In genomic region chr4:26858035-26858918, GRCh38 we compare ENCODE assay signal across 8 cellular contexts. TPM values are rescaled to one million over a fixed set of nuclear protein-coding genes. Genes with fewer than 3 reads are reported as not detected.
DNase-seq lines count a peak whose midpoint lies in the region; ATAC-seq, FAIRE-seq and TF ChIP-seq lines count a peak whose summit lies in the region.

No MANE protein-coding gene starts in this region.

- CTCF ChIA-PET in activated naive CD4-positive, alpha-beta T cell treated with anti-CD3 and anti-CD28 coated beads for 36 hours (lab: Charles Lee): interaction anchor here (0.7 to 1.4 kb wide), 7 partner anchors 15 to 152 kb away, joined by 3 to 5 read pairs (median 3); no protein-coding TSS in a partner anchor

- H3K4me3 ChIP-seq in kidney (ENCODE audit: low read length in 2 of 2) (peak overlapping the region; percentile 74 to 92), testis (peak overlapping the region; percentile 76 to 78)

- peak overlapping the region; percentile 84 for H3K27ac ChIP-seq in kidney (ENCODE audit: low read depth in 2 of 2, low read length in 2 of 2)
- H3K27ac ChIP-seq in testis: peak overlapping the region; percentile 34 to 86

- no peak for TF ChIP-seq POLR2A in testis (IDR thresholded peaks at IDR 0.05)

- H3K36me3 ChIP-seq in kidney (ENCODE audit: control insufficient read depth in 1 of 2, insufficient read depth in 2 of 2, low read length in 2 of 2) (no peaks in the 10 kb centered on the region), testis (ENCODE audit: low read depth, missing control alignments) (no peaks in the 10 kb centered on the region)

- H3K9ac ChIP-seq in kidney (ENCODE audit: low read length in 2 of 2): peak overlapping the region; percentile 88 to 92

- no peak for DNase-seq in activated naive CD4-positive, alpha-beta T cell treated with anti-CD3 and anti-CD28 coated beads for 36 hours
- DNase-seq in activated naive CD4-positive, alpha-beta T cell treated with Interleukin-2 at 50 U/mL for 16 hours: no peak
- no peak for DNase-seq in activated T-helper 2 cell treated with anti-CD3 and anti-CD28 coated beads, Interferon-gamma antibody, Interleukin-2, Interleukin-4, amounts not matched to agents 10 μg/mL and 5 μg/mL and 100 μg/mL, durations not matched to agents 14 hours and 24 hours and 36 hours (ENCODE audit: low spot score)
- DNase-seq in kidney: no peak
- no peak for DNase-seq in testis
- no peak for DNase-seq in KG1 (lab: John Stamatoyannopoulos, UW)

- H3K27me3 Mint-ChIP-seq in activated naive CD4-positive, alpha-beta T cell treated with anti-CD3 and anti-CD28 coated beads for 36 hours (ENCODE audit: low read depth): no peaks in the 10 kb centered on the region
- peaks cover 6% of the 10 kb centered on the region for H3K27me3 Mint-ChIP-seq in activated T-helper 2 cell treated with anti-CD3 and anti-CD28 coated beads, Interferon-gamma antibody, Interleukin-2, Interleukin-4, amounts not matched to agents 10 μg/mL and 5 μg/mL and 100 μg/mL, durations not matched to agents 14 hours and 24 hours and 36 hours (ENCODE audit: low read depth)

- intact Hi-C loops in activated naive CD4-positive, alpha-beta T cell treated with anti-CD3 and anti-CD28 coated beads for 36 hours (cut with micrococcal nuclease): loop anchor here (2.0 kb wide), 1 partner anchor 997 kb away; no protein-coding TSS in a partner anchor
- intact Hi-C loops in activated T-helper 2 cell treated with anti-CD3 and anti-CD28 coated beads, Interferon-gamma antibody, Interleukin-2, Interleukin-4, amounts not matched to agents 10 μg/mL and 5 μg/mL and 100 μg/mL, durations not matched to agents 14 hours and 24 hours and 36 hours (cut with micrococcal nuclease): loop anchor here (5.0 kb wide), 1 partner anchor 111 kb away; no protein-coding TSS in a partner anchor
- intact Hi-C loops in kidney (cut with DNase I) (no loop called here), testis (cut with DNase I; ENCODE audit: low total_unique reads) (no loop called here)

- H3K27me3 ChIP-seq in testis: no peaks in the 10 kb centered on the region

- H3K36me3 Mint-ChIP-seq in activated naive CD4-positive, alpha-beta T cell treated with anti-CD3 and anti-CD28 coated beads for 36 hours (ENCODE audit: low read depth): peaks cover 12% of the 10 kb centered on the region
- no peaks in the 10 kb centered on the region for H3K36me3 Mint-ChIP-seq in activated T-helper 2 cell treated with anti-CD3 and anti-CD28 coated beads, Interferon-gamma antibody, Interleukin-2, Interleukin-4, amounts not matched to agents 10 μg/mL and 5 μg/mL and 100 μg/mL, durations not matched to agents 14 hours and 24 hours and 36 hours (ENCODE audit: low read depth)

- peaks cover 25% of the 10 kb centered on the region for H3K4me1 Mint-ChIP-seq in activated naive CD4-positive, alpha-beta T cell treated with anti-CD3 and anti-CD28 coated beads for 36 hours (ENCODE audit: low read depth)
- H3K4me1 Mint-ChIP-seq in activated T-helper 2 cell treated with anti-CD3 and anti-CD28 coated beads, Interferon-gamma antibody, Interleukin-2, Interleukin-4, amounts not matched to agents 10 μg/mL and 5 μg/mL and 100 μg/mL, durations not matched to agents 14 hours and 24 hours and 36 hours (ENCODE audit: low read depth): peaks cover 40% of the 10 kb centered on the region

- WGBS in testis, 2 donors: 5 to 8% methylated on average over 17 of the region's 17 CpGs

- peak overlapping the region; percentile 87 for H3K27ac Mint-ChIP-seq in activated naive CD4-positive, alpha-beta T cell treated with anti-CD3 and anti-CD28 coated beads for 36 hours
- peak overlapping the region; percentile 91 for H3K27ac Mint-ChIP-seq in activated T-helper 2 cell treated with anti-CD3 and anti-CD28 coated beads, Interferon-gamma antibody, Interleukin-2, Interleukin-4, amounts not matched to agents 10 μg/mL and 5 μg/mL and 100 μg/mL, durations not matched to agents 14 hours and 24 hours and 36 hours

- FAIRE-seq in kidney (lab: Jason Lieb, UNC): no peak

- ATAC-seq in HG03097 (IDR thresholded peaks at IDR 0.05; ENCODE audit: low FRiP score, unreplicated experiment): no peak
- no peak for ATAC-seq in HG02623 (IDR thresholded peaks at IDR 0.05; ENCODE audit: unreplicated experiment)

- no peaks in the 10 kb centered on the region for H3K9me3 Mint-ChIP-seq in activated naive CD4-positive, alpha-beta T cell treated with anti-CD3 and anti-CD28 coated beads for 36 hours
- H3K9me3 Mint-ChIP-seq in activated T-helper 2 cell treated with anti-CD3 and anti-CD28 coated beads, Interferon-gamma antibody, Interleukin-2, Interleukin-4, amounts not matched to agents 10 μg/mL and 5 μg/mL and 100 μg/mL, durations not matched to agents 14 hours and 24 hours and 36 hours: no peaks in the 10 kb centered on the region

- H3K9me3 ChIP-seq in kidney (ENCODE audit: control insufficient read depth in 1 of 2, low read length in 2 of 2): no peaks in the 10 kb centered on the region
- H3K9me3 ChIP-seq in testis: no peaks in the 10 kb centered on the region

- peaks cover 8 to 17% of the 10 kb centered on the region in 2 donors for H3K4me1 ChIP-seq in kidney (ENCODE audit: control insufficient read depth in 1 of 2, insufficient read depth in 1 of 2, low read depth in 1 of 2, low read length in 2 of 2)
- H3K4me1 ChIP-seq in testis: peaks cover 18% of the 10 kb centered on the region

- TF ChIP-seq CTCF in kidney (IDR thresholded peaks at IDR 0.05; ENCODE audit: borderline replicate concordance, extremely low read depth, insufficient read depth) (no peak), testis (IDR thresholded peaks at IDR 0.05) (no peak)

- peak overlapping the region; percentile 90 for H3K4me3 Mint-ChIP-seq in activated naive CD4-positive, alpha-beta T cell treated with anti-CD3 and anti-CD28 coated beads for 36 hours
- H3K4me3 Mint-ChIP-seq in activated T-helper 2 cell treated with anti-CD3 and anti-CD28 coated beads, Interferon-gamma antibody, Interleukin-2, Interleukin-4, amounts not matched to agents 10 μg/mL and 5 μg/mL and 100 μg/mL, durations not matched to agents 14 hours and 24 hours and 36 hours (ENCODE audit: low read depth): peak overlapping the region; percentile 89

RNA-seq across cellular contexts. Expression of gene STIM2, which starts 2.4 kb away (rescaled TPM):
- total RNA-seq in activated naive CD4-positive, alpha-beta T cell treated with anti-CD3 and anti-CD28 coated beads for 36 hours: 10 to 100 TPM; 40.5 to 43.1 TPM
- total RNA-seq in activated T-helper 2 cell treated with anti-CD3 and anti-CD28 coated beads, Interferon-gamma antibody, Interleukin-2, Interleukin-4, amounts not matched to agents 10 μg/mL and 5 μg/mL and 100 μg/mL, durations not matched to agents 14 hours and 24 hours and 36 hours: 35.5 and 37.1 TPM in 2 replicates
- 38.9 TPM for total RNA-seq in kidney
- polyA plus RNA-seq in kidney (ENCODE audit: insufficient read depth, low read depth, low replicate concordance): 27.8 TPM
- 10 to 100 TPM; 29.4 to 35.0 TPM for total RNA-seq in testis
- polyA plus RNA-seq in testis (ENCODE audit: insufficient read depth, low read depth, low replicate concordance): 14.3 TPM

Comparison
In these comparisons a context has a peak if more than half of its experiments do, and no peak if none do; other contexts are left out.
1. intact Hi-C loops: an anchor here in activated naive CD4-positive, alpha-beta T cell treated with anti-CD3 and anti-CD28 coated beads for 36 hours (2.0 kb wide) and activated T-helper 2 cell treated with anti-CD3 and anti-CD28 coated beads, Interferon-gamma antibody, Interleukin-2, Interleukin-4, amounts not matched to agents 10 μg/mL and 5 μg/mL and 100 μg/mL, durations not matched to agents 14 hours and 24 hours and 36 hours (5.0 kb wide); none called in kidney and testis.